In genomic region chr2:239762742-239763269, GRCh38 we compare ENCODE assay signal across 15 cellular contexts.
DNase-seq lines count a peak whose midpoint lies in the region; ATAC-seq and TF ChIP-seq lines count a peak whose summit lies in the region.
"Had no signal": no experiment of that assay in that cellular context is flagged by ENCODE, and none has a peak within 500 bp of the region (broad histone marks: within the 10 kb centered on the region; RNA-seq: fewer than 3 reads in every experiment).

No MANE protein-coding gene starts in this region.

- no peaks in the 10 kb centered on the region for H3K36me3 Mint-ChIP-seq in neural progenitor cell

- H3K27me3 Mint-ChIP-seq in neural progenitor cell (ENCODE audit: insufficient read depth, low read depth): peaks cover 7% of the 10 kb centered on the region

- peak overlapping the region; percentile 14 for H3K27ac ChIP-seq in caudate nucleus (ENCODE audit: low read depth, low read length)
- no peak overlapping the region for H3K27ac ChIP-seq in neural progenitor cell
- H3K27ac ChIP-seq: body of pancreas had no signal

- no peak overlapping the region for H3K4me2 ChIP-seq in neural progenitor cell

- H3K9me3 Mint-ChIP-seq in neural progenitor cell: peaks cover 5% of the 10 kb centered on the region

- H2AFZ ChIP-seq in neural progenitor cell (replicated peaks): no peak overlapping the region

- no peak for ATAC-seq in GM19455 (IDR thresholded peaks at IDR 0.05; ENCODE audit: unreplicated experiment)
- no peak for ATAC-seq in HG02798 (IDR thresholded peaks at IDR 0.05; ENCODE audit: poor library complexity, unreplicated experiment)
- ATAC-seq: body of pancreas had no signal

- H3K4me1 ChIP-seq in neural progenitor cell: no peaks in the 10 kb centered on the region
- H3K4me1 ChIP-seq: body of pancreas had no signal

- peaks cover 16% of the 10 kb centered on the region for H3K4me1 Mint-ChIP-seq in neural progenitor cell

- H3K4me3 ChIP-seq in neural progenitor cell: no peak overlapping the region
- H3K4me3 ChIP-seq: body of pancreas had no signal

- H3F3A ChIP-seq in neural progenitor cell (ENCODE audit: low read depth): no peaks in the 10 kb centered on the region

- H3K27me3 ChIP-seq in neural progenitor cell: no peaks in the 10 kb centered on the region
- H3K27me3 ChIP-seq: body of pancreas had no signal

- no peaks in the 10 kb centered on the region for H3K79me2 ChIP-seq in neural progenitor cell (ENCODE audit: low read depth)

- no peak overlapping the region for H3K4me3 Mint-ChIP-seq in neural progenitor cell

- no peaks in the 10 kb centered on the region for H3K9me3 ChIP-seq in neural progenitor cell (ENCODE audit: low read depth)

- no peak for TF ChIP-seq CTCF in neural progenitor cell (IDR thresholded peaks at IDR 0.05)

- H3K36me3 ChIP-seq in neural progenitor cell: no peaks in the 10 kb centered on the region

- DNase-seq in Ammon's horn (ENCODE audit: low spot score) (peak; percentile 35), H4 (ENCODE audit: low spot score) (peak; percentile 27), caudate nucleus (lab: John Stamatoyannopoulos, UW) (peak in 1 of 61 donors; percentile 16), neural progenitor cell (ENCODE audit: low spot score) (no peak), NAMALWA (ENCODE audit: low spot score) (no peak)
- DNase-seq in activated T-cell treated with anti-CD3 and anti-CD28 coated beads, Interleukin-2, amount 50 U/mL, for 48 hours: no peak
- DNase-seq: activated naive CD4-positive, alpha-beta T cell; body of pancreas; cortex of kidney; foreskin fibroblast; NCI-H1092 treated with DMSO at 0.1 percent for 48 hours; occipital lobe; stimulated activated CD4-positive, alpha-beta T cell treated with anti-CD3 and anti-CD28 coated beads, Interleukin-2, amount 100 ng/mL, for 48 hours had no signal

- H3K9ac ChIP-seq in neural progenitor cell: no peak overlapping the region

- H3K27ac Mint-ChIP-seq in neural progenitor cell: peak overlapping the region; percentile 80

- no peaks in the 10 kb centered on the region for H4K20me1 ChIP-seq in neural progenitor cell (ENCODE audit: low read depth)

Comparison
In these comparisons a context has a peak if more than half of its experiments do, and no peak if none do; other contexts are left out.
1. DNase-seq: peak in Ammon's horn (single experiment) and H4 (single experiment); none in neural progenitor cell (single experiment), activated T-cell treated with anti-CD3 and anti-CD28 coated beads, Interleukin-2, amount 50 U/mL, for 48 hours (0 of 2) and NAMALWA (single experiment).